ENCODE assay signal across 12 cellular contexts in the genomic region with DNA sequence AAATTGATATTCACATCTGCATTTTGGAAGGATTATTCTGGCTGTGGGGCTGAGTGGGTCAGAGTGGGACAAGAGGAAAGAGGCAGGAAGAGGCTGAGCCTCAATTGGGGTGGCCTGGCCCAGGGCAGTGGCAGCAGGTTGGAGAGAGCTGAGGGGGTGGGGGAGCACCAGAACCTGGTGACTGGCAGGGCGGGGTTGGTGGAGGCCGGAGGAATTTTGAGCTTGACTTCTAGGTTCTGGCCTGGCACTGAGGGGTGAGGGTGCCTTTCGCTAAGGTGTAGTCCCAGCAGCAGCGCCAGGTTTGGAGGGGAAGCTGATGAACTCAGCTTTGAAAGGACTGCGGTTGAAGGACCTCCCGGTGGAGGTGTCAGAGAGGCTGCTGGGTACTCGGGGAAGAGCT. TPM values are rescaled to one million over a fixed set of nuclear protein-coding genes. Genes with fewer than 3 reads are reported as not detected.
DNase-seq lines count a peak whose midpoint lies in the region; FAIRE-seq and TF ChIP-seq lines count a peak whose summit lies in the region.
"Had no signal": no experiment of that assay in that cellular context is flagged by ENCODE, and none has a peak within 500 bp of the region (broad histone marks: within the 10 kb centered on the region; RNA-seq: fewer than 3 reads in every experiment).

No MANE protein-coding gene starts in this region.

- H3K36me3 ChIP-seq in breast epithelium (peaks cover 6% of the 10 kb centered on the region), astrocyte (ENCODE audit: insufficient read depth, low read length) (peaks cover 11% of the 10 kb centered on the region), vagina (peaks cover 0 to 67% of the 10 kb centered on the region in 2 donors)

- no peak overlapping the region for H3K4me3 Mint-ChIP-seq in MCF 10A (ENCODE audit: unreplicated experiment)
- H3K4me3 Mint-ChIP-seq in astrocyte (ENCODE audit: unreplicated experiment), result no peak overlapping the region
- H3K4me3 Mint-ChIP-seq in neural crest cell, result no peak overlapping the region
- H3K4me3 Mint-ChIP-seq: CD4-positive, CD25-positive, alpha-beta regulatory T cell had no signal

- H3K4me1 ChIP-seq in breast epithelium, result no peaks in the 10 kb centered on the region
- no peaks in the 10 kb centered on the region for H3K4me1 ChIP-seq in astrocyte (ENCODE audit: insufficient read depth, low read length)
- no peaks in the 10 kb centered on the region for H3K4me1 ChIP-seq in vagina
- H3K4me1 ChIP-seq: BLaER1 treated with 17β-estradiol and CSF1 and Interleukin-3, amounts not matched to agents 10 nM and 100 nM had no signal

- no peaks in the 10 kb centered on the region for H3K27me3 Mint-ChIP-seq in MCF 10A (ENCODE audit: insufficient read depth, unreplicated experiment)
- H3K27me3 Mint-ChIP-seq in astrocyte (ENCODE audit: low read depth, unreplicated experiment), result no peaks in the 10 kb centered on the region
- H3K27me3 Mint-ChIP-seq in neural crest cell (ENCODE audit: low read depth), result no peaks in the 10 kb centered on the region
- H3K27me3 Mint-ChIP-seq: CD4-positive, CD25-positive, alpha-beta regulatory T cell had no signal

- DNase-seq in MCF 10A (ENCODE audit: unreplicated experiment) (no peak), breast epithelium (ENCODE audit: low spot score in 2 of 2) (no peak), astrocyte (ENCODE audit: low read depth) (no peak), neural crest cell (ENCODE audit: low read depth, low spot score) (no peak), NCI-H1105 treated with DMSO at 0.1 percent for 48 hours (lab: John Stamatoyannopoulos, UW) (no peak), NAMALWA (ENCODE audit: low spot score) (no peak), vagina (ENCODE audit: extremely low spot score in 2 of 2) (no peak)
- DNase-seq: 8988T; CD4-positive, CD25-positive, alpha-beta regulatory T cell; DMS53; GF-D8 had no signal

- CTCF ChIA-PET in MCF 10A (lab: Yijun Ruan, JAX), result no interaction called here

- POLR2A ChIA-PET in MCF 10A (lab: Yijun Ruan, JAX), result interaction anchor here (0.7 kb wide), 1 partner anchor 1198 kb away, joined by 3 read pairs; no protein-coding TSS in a partner anchor

- H3K4me1 Mint-ChIP-seq in MCF 10A (ENCODE audit: insufficient read depth, unreplicated experiment) (no peaks in the 10 kb centered on the region), astrocyte (ENCODE audit: low read depth, unreplicated experiment) (no peaks in the 10 kb centered on the region), neural crest cell (no peaks in the 10 kb centered on the region)
- H3K4me1 Mint-ChIP-seq: CD4-positive, CD25-positive, alpha-beta regulatory T cell had no signal

- no peak for FAIRE-seq in astrocyte (lab: Jason Lieb, UNC)

- peaks cover 16% of the 10 kb centered on the region for H3K36me3 Mint-ChIP-seq in MCF 10A (ENCODE audit: insufficient read depth, unreplicated experiment)
- H3K36me3 Mint-ChIP-seq in astrocyte (ENCODE audit: low read depth, unreplicated experiment), result peaks cover 27% of the 10 kb centered on the region
- peaks cover 3% of the 10 kb centered on the region for H3K36me3 Mint-ChIP-seq in neural crest cell (ENCODE audit: low read depth)
- H3K36me3 Mint-ChIP-seq: CD4-positive, CD25-positive, alpha-beta regulatory T cell had no signal

- H3K4me2 ChIP-seq in astrocyte (ENCODE audit: low read length), result no peak overlapping the region
- H3K4me2 ChIP-seq: BLaER1 treated with 17β-estradiol and CSF1 and Interleukin-3, amounts not matched to agents 10 nM and 100 nM had no signal

- H3K9me3 Mint-ChIP-seq in MCF 10A (ENCODE audit: unreplicated experiment) (no peaks in the 10 kb centered on the region), astrocyte (ENCODE audit: unreplicated experiment) (no peaks in the 10 kb centered on the region), neural crest cell (no peaks in the 10 kb centered on the region)

- H3K79me2 ChIP-seq in astrocyte (ENCODE audit: insufficient read depth, low read length), result no peaks in the 10 kb centered on the region

- H3K27me3 ChIP-seq in breast epithelium (no peaks in the 10 kb centered on the region), astrocyte (ENCODE audit: insufficient read depth, low read length) (no peaks in the 10 kb centered on the region), vagina (no peaks in the 10 kb centered on the region)
- H3K27me3 ChIP-seq: BLaER1 treated with 17β-estradiol and CSF1 and Interleukin-3, amounts not matched to agents 10 nM and 100 nM had no signal

- TF ChIP-seq CTCF in MCF 10A (IDR thresholded peaks at IDR 0.05; ENCODE audit: unreplicated experiment), result no peak
- TF ChIP-seq CTCF in breast epithelium (IDR thresholded peaks at IDR 0.05), result no peak
- TF ChIP-seq CTCF in astrocyte (IDR thresholded peaks at IDR 0.05; ENCODE audit: insufficient read depth, low read depth, low read length), result no peak
- no peak for TF ChIP-seq CTCF in neural crest cell (conservative IDR thresholded peaks at IDR 0.05)
- TF ChIP-seq CTCF in vagina (IDR thresholded peaks at IDR 0.05), result no peak

- H3K27ac Mint-ChIP-seq in MCF 10A (ENCODE audit: low read depth, unreplicated experiment), result peak overlapping the region; percentile 6
- peak overlapping the region; percentile 6 for H3K27ac Mint-ChIP-seq in astrocyte (ENCODE audit: unreplicated experiment)
- H3K27ac Mint-ChIP-seq in neural crest cell (ENCODE audit: unreplicated experiment), result peak overlapping the region; percentile 46

- no peak overlapping the region for H3K9ac ChIP-seq in astrocyte (ENCODE audit: low read length)
- H3K9ac ChIP-seq: BLaER1 treated with 17β-estradiol and CSF1 and Interleukin-3, amounts not matched to agents 10 nM and 100 nM had no signal

- no peak overlapping the region for H3K27ac ChIP-seq in breast epithelium
- no peak overlapping the region for H3K27ac ChIP-seq in astrocyte (ENCODE audit: low read depth, low read length)
- no peak overlapping the region for H3K27ac ChIP-seq in vagina
- H3K27ac ChIP-seq: BLaER1 treated with 17β-estradiol and CSF1 and Interleukin-3, amounts not matched to agents 10 nM and 100 nM had no signal

- H3K4me3 ChIP-seq in breast epithelium, result no peak overlapping the region
- no peak overlapping the region for H3K4me3 ChIP-seq in astrocyte (ENCODE audit: insufficient read depth, low read depth, low read length)
- H3K4me3 ChIP-seq in vagina, result no peak overlapping the region
- H3K4me3 ChIP-seq: BLaER1 treated with 17β-estradiol and CSF1 and Interleukin-3, amounts not matched to agents 10 nM and 100 nM had no signal

- intact Hi-C loops in MCF 10A (cut with micrococcal nuclease), result no loop called here
- intact Hi-C loops in breast epithelium (cut with DNase I; ENCODE audit: low total_unique reads), result no loop called here
- intact Hi-C loops in vagina (cut with DNase I), result no loop called here

- no peaks in the 10 kb centered on the region for H4K20me1 ChIP-seq in astrocyte (ENCODE audit: insufficient read depth, low read length)
- H4K20me1 ChIP-seq: BLaER1 treated with 17β-estradiol and CSF1 and Interleukin-3, amounts not matched to agents 10 nM and 100 nM had no signal

- TF ChIP-seq POLR2A in breast epithelium (IDR thresholded peaks at IDR 0.05), result no peak
- TF ChIP-seq POLR2A in vagina (IDR thresholded peaks at IDR 0.05), result no peak

- no TSS peak for BruUV-seq in MCF 10A (replicated peaks; lab: Mats Ljungman, UMichigan)

- no peaks in the 10 kb centered on the region for H3K9me3 ChIP-seq in breast epithelium
- no peaks in the 10 kb centered on the region for H3K9me3 ChIP-seq in astrocyte (ENCODE audit: insufficient read depth, low read depth, low read length)
- no peaks in the 10 kb centered on the region for H3K9me3 ChIP-seq in vagina
- H3K9me3 ChIP-seq: BLaER1 treated with 17β-estradiol and CSF1 and Interleukin-3, amounts not matched to agents 10 nM and 100 nM had no signal

- no peak overlapping the region for H2AFZ ChIP-seq in astrocyte (ENCODE audit: low read depth, low read length)

RNA-seq across cellular contexts. Expression of a gene that starts 33.6 kb away (rescaled TPM):
- total RNA-seq in MCF 10A (2022), result 42.5 and 48.1 TPM in 2 replicates
- total RNA-seq in breast epithelium, result 10 to 100 TPM; 28.6 to 46.1 (median 35.1) TPM
- 93.5 and 97.5 TPM in 2 replicates for total RNA-seq in astrocyte
- 69.4 and 70.4 TPM in 2 replicates for total RNA-seq in neural crest cell
- 21.9 TPM for total RNA-seq in vagina
